Comparison of ENCODE assay signal across 1 cellular context in the genomic region with DNA sequence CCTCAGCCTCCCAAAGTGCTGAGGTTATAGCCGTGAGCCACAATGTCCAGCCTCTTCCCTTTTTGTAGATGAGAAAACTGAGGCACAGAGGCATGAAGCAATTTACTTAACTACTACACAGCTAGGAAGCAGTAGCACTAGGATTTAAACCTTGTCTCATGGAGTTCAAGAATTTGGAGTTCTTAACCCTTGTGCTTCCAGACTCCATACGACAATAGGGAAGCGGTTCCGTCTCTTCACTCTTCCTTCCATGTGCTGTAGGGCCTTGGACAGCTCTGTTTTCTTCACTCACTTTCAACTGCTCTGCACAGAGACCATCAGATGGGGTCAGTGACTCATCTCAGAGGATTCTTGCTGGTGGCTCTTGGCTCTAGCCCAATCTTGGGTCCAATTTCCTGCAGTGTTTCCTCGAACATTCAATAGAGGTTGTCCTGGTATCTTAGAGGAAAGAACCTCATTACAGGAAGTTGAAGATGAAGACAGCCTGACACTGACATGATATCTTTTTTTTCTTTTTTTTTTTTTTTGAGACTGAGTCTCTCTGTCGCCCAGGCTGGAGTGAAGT.
TF ChIP-seq lines count a peak whose summit lies in the region.

No MANE protein-coding gene starts in this region.

TF ChIP-seq in K562, 482 proteins besides CTCF, POLR2A, EP300 and RAD21 (continued from another document):
- peak in 1 of 2 experiments; percentile 79; a peak in 2 of 4 replicates for TF ChIP-seq ETV6 (IDR thresholded peaks at IDR 0.05; ENCODE audit: borderline replicate concordance in 1 of 2, low read depth in 2 of 2, low read length in 1 of 2)
- TF ChIP-seq ETV6 (CRISPR knock-in tag; IDR thresholded peaks at IDR 0.05; ENCODE audit: borderline replicate concordance): no peak
- TF ChIP-seq, protein P1, sequence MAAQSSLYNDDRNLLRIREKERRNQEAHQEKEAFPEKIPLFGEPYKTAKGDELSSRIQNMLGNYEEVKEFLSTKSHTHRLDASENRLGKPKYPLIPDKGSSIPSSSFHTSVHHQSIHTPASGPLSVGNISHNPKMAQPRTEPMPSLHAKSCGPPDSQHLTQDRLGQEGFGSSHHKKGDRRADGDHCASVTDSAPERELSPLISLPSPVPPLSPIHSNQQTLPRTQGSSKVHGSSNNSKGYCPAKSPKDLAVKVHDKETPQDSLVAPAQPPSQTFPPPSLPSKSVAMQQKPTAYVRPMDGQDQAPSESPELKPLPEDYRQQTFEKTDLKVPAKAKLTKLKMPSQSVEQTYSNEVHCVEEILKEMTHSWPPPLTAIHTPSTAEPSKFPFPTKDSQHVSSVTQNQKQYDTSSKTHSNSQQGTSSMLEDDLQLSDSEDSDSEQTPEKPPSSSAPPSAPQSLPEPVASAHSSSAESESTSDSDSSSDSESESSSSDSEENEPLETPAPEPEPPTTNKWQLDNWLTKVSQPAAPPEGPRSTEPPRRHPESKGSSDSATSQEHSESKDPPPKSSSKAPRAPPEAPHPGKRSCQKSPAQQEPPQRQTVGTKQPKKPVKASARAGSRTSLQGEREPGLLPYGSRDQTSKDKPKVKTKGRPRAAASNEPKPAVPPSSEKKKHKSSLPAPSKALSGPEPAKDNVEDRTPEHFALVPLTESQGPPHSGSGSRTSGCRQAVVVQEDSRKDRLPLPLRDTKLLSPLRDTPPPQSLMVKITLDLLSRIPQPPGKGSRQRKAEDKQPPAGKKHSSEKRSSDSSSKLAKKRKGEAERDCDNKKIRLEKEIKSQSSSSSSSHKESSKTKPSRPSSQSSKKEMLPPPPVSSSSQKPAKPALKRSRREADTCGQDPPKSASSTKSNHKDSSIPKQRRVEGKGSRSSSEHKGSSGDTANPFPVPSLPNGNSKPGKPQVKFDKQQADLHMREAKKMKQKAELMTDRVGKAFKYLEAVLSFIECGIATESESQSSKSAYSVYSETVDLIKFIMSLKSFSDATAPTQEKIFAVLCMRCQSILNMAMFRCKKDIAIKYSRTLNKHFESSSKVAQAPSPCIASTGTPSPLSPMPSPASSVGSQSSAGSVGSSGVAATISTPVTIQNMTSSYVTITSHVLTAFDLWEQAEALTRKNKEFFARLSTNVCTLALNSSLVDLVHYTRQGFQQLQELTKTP (IDR thresholded peaks at IDR 0.05; ENCODE audit: low read depth in 1 of 2, partially characterized antibody in 2 of 2): peak; percentile 48 to 74
- TF ChIP-seq NBN (IDR thresholded peaks at IDR 0.05; ENCODE audit: low read depth): peak; percentile 88
- 0 out of 2 replicates have a peak, but pooled peaks have one; percentile 16 for TF ChIP-seq NR2C1 (IDR thresholded peaks at IDR 0.05)
- TF ChIP-seq NR2C1 (tag; IDR thresholded peaks at IDR 0.05): no peak
- peak; percentile 76 for TF ChIP-seq RBM25 (IDR thresholded peaks at IDR 0.05; ENCODE audit: low read depth, low read length, severe bottlenecking)
- 0 out of 2 replicates have a peak, but pooled peaks have one; percentile 32 for TF ChIP-seq SUPT5H (IDR thresholded peaks at IDR 0.05)
- no peak for TF ChIP-seq ILK (tag; IDR thresholded peaks at IDR 0.05; ENCODE audit: borderline replicate concordance, low read depth)
- TF ChIP-seq RBBP5 (IDR thresholded peaks at IDR 0.05; ENCODE audit: borderline replicate concordance, insufficient read depth, low read length, poor library complexity, severe bottlenecking): peak; percentile 37
- TF ChIP-seq, protein P2, sequence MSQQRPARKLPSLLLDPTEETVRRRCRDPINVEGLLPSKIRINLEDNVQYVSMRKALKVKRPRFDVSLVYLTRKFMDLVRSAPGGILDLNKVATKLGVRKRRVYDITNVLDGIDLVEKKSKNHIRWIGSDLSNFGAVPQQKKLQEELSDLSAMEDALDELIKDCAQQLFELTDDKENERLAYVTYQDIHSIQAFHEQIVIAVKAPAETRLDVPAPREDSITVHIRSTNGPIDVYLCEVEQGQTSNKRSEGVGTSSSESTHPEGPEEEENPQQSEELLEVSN (IDR thresholded peaks at IDR 0.05; ENCODE audit: borderline replicate concordance in 1 of 2, extremely low read depth in 1 of 2, insufficient read depth in 1 of 2, insufficient read length in 1 of 2, low read depth in 1 of 2, low read length in 1 of 2, poor library complexity in 1 of 2, severe bottlenecking in 1 of 2): peak in 1 of 2 experiments; percentile 20
